ENCODE assay signal across 1 cellular context in the genomic region with DNA sequence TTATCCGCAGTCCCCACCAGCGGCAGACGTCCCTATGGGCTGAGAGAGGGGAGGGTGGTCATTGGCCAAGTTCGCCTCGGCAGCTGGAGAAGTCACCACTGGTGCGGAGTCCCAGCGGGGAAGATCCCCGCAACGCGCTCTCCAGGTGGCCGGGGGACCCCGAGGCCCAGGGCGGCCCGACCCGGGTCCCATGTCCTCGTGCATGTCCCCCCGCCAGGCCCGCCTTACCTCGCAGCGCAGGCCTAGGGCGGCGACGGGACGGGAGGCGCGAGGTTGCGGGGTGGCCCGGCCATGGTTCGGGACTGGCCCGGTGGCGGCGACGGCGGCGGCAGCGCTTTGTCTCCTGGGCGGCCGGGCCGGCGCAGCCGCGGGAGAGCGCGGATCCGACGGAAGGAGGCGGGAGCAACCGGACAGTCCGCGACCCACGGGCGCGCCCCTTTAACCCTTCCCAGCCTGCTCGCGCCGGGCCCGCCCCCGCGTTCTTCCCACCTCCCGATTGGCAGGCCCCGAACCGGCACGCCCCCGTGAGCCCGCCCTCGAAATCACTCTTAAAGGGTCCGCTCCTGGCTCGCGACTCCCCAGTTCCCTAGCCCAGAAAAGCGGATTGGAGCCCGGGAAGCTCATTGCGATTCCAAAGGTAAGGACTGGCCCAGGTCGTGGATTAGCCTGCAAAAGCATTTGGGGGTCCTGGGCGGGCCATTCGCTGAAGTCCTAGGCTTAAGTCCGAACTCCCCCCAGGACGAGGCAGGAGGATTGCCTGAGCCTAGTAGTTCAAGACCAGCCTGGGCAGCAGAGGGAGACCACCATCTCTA.
TF ChIP-seq lines count a peak whose summit lies in the region.

A gene with protein sequence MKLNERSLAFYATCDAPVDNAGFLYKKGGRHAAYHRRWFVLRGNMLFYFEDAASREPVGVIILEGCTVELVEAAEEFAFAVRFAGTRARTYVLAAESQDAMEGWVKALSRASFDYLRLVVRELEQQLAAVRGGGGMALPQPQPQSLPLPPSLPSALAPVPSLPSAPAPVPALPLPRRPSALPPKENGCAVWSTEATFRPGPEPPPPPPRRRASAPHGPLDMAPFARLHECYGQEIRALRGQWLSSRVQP (minus strand): TSS at position 412 of the 812 bp plus-strand sequence. CDS start 5,668 bp downstream, outside the sequence.

TF ChIP-seq in K562, 482 proteins besides CTCF, POLR2A, EP300 and RAD21 (continued from another document and continues in another):
- TF ChIP-seq, protein P1, sequence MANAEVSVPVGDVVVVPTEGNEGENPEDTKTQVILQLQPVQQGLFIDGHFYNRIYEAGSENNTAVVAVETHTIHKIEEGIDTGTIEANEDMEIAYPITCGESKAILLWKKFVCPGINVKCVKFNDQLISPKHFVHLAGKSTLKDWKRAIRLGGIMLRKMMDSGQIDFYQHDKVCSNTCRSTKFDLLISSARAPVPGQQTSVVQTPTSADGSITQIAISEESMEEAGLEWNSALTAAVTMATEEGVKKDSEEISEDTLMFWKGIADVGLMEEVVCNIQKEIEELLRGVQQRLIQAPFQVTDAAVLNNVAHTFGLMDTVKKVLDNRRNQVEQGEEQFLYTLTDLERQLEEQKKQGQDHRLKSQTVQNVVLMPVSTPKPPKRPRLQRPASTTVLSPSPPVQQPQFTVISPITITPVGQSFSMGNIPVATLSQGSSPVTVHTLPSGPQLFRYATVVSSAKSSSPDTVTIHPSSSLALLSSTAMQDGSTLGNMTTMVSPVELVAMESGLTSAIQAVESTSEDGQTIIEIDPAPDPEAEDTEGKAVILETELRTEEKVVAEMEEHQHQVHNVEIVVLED (CRISPR knock-in tag; IDR thresholded peaks at IDR 0.05) = no peak
- TF ChIP-seq RUNX1 (IDR thresholded peaks at IDR 0.05; ENCODE audit: low read depth) (no peak), PRMT5 (CRISPR knock-in tag; IDR thresholded peaks at IDR 0.05) (no peak), SLC30A9 (CRISPR knock-in tag; IDR thresholded peaks at IDR 0.05) (no peak), ILF3 (IDR thresholded peaks at IDR 0.05; ENCODE audit: borderline replicate concordance) (no peak), FOXJ3 (CRISPR knock-in tag; IDR thresholded peaks at IDR 0.05) (no peak), SMAD2 (IDR thresholded peaks at IDR 0.05; ENCODE audit: low read depth, low read length) (no peak), GATA2 (CRISPR knock-in tag; IDR thresholded peaks at IDR 0.05) (no peak), JUN (IDR thresholded peaks at IDR 0.05; ENCODE audit: borderline replicate concordance, low read depth, low read length) (no peak), JUN (CRISPR knock-in tag; IDR thresholded peaks at IDR 0.05; ENCODE audit: borderline replicate concordance) (no peak), NCOA1 (IDR thresholded peaks at IDR 0.05; ENCODE audit: low read depth) (no peak), XRCC5 (IDR thresholded peaks at IDR 0.05; ENCODE audit: low read depth, low read length) (no peak), KDM2B (CRISPR knock-in tag; IDR thresholded peaks at IDR 0.05) (peak; percentile 91), CTBP1 (IDR thresholded peaks at IDR 0.05; ENCODE audit: borderline replicate concordance) (peak; percentile 80), KDM5B (IDR thresholded peaks at IDR 0.05; ENCODE audit: insufficient replicate concordance, low read depth, low read length) (peak; percentile 79), HLTF (IDR thresholded peaks at IDR 0.05) (no peak), KDM4B (IDR thresholded peaks at IDR 0.05; ENCODE audit: borderline replicate concordance in 2 of 2, low read depth in 1 of 2) (peak in 1 of 2 experiments; percentile 69; a peak in 1 of 4 replicates), HNRNPLL (IDR thresholded peaks at IDR 0.05; ENCODE audit: low read depth, low read length, poor library complexity, severe bottlenecking) (peak; percentile 14), ZSCAN32 (CRISPR knock-in tag; IDR thresholded peaks at IDR 0.05) (no peak), BRD9 (IDR thresholded peaks at IDR 0.05; ENCODE audit: low read depth, partially characterized antibody) (no peak), GABPB1 (CRISPR knock-in tag; IDR thresholded peaks at IDR 0.05) (no peak), ZNF263 (CRISPR knock-in tag; IDR thresholded peaks at IDR 0.05; ENCODE audit: borderline replicate concordance) (no peak), HDAC6 (IDR thresholded peaks at IDR 0.05; ENCODE audit: low read depth, low read length) (no peak), GABPA (tag; conservative IDR thresholded peaks at IDR 0.05; ENCODE audit: low read depth) (peak; percentile 24; the same call in 1 of the 2 replicates), NR1H2 (CRISPR knock-in tag; IDR thresholded peaks at IDR 0.05) (no peak), ZNF316 (IDR thresholded peaks at IDR 0.05) (no peak), SP2 (IDR thresholded peaks at IDR 0.05; ENCODE audit: extremely low read depth, low read depth, low read length, poor library complexity, severe bottlenecking) (no peak), SMAD1 (IDR thresholded peaks at IDR 0.05; ENCODE audit: low read depth, low read length, partially characterized antibody) (no peak), COPS2 (conservative IDR thresholded peaks at IDR 0.05) (no peak), BRF1 (IDR thresholded peaks at IDR 0.05; ENCODE audit: borderline replicate concordance, extremely low read depth, insufficient read length) (no peak)
- TF ChIP-seq, protein P2, sequence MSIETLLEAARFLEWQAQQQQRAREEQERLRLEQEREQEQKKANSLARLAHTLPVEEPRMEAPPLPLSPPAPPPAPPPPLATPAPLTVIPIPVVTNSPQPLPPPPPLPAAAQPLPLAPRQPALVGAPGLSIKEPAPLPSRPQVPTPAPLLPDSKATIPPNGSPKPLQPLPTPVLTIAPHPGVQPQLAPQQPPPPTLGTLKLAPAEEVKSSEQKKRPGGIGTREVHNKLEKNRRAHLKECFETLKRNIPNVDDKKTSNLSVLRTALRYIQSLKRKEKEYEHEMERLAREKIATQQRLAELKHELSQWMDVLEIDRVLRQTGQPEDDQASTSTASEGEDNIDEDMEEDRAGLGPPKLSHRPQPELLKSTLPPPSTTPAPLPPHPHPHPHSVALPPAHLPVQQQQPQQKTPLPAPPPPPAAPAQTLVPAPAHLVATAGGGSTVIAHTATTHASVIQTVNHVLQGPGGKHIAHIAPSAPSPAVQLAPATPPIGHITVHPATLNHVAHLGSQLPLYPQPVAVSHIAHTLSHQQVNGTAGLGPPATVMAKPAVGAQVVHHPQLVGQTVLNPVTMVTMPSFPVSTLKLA (conservative IDR thresholded peaks at IDR 0.05) = peak; percentile 58 to 81; a peak in 3 of 4 replicates
- TF ChIP-seq, protein P3, sequence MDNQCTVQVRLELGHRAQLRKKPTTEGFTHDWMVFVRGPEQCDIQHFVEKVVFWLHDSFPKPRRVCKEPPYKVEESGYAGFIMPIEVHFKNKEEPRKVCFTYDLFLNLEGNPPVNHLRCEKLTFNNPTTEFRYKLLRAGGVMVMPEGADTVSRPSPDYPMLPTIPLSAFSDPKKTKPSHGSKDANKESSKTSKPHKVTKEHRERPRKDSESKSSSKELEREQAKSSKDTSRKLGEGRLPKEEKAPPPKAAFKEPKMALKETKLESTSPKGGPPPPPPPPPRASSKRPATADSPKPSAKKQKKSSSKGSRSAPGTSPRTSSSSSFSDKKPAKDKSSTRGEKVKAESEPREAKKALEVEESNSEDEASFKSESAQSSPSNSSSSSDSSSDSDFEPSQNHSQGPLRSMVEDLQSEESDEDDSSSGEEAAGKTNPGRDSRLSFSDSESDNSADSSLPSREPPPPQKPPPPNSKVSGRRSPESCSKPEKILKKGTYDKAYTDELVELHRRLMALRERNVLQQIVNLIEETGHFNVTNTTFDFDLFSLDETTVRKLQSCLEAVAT (IDR thresholded peaks at IDR 0.05) = no peak
- TF ChIP-seq, protein P4, sequence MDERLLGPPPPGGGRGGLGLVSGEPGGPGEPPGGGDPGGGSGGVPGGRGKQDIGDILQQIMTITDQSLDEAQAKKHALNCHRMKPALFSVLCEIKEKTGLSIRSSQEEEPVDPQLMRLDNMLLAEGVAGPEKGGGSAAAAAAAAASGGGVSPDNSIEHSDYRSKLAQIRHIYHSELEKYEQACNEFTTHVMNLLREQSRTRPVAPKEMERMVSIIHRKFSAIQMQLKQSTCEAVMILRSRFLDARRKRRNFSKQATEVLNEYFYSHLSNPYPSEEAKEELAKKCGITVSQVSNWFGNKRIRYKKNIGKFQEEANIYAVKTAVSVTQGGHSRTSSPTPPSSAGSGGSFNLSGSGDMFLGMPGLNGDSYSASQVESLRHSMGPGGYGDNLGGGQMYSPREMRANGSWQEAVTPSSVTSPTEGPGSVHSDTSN (CRISPR knock-in tag; IDR thresholded peaks at IDR 0.05; ENCODE audit: low read depth) = no peak
- TF ChIP-seq, protein P4 (tag; conservative IDR thresholded peaks at IDR 0.05; ENCODE audit: low read depth) = no peak
- TF ChIP-seq, protein P5, sequence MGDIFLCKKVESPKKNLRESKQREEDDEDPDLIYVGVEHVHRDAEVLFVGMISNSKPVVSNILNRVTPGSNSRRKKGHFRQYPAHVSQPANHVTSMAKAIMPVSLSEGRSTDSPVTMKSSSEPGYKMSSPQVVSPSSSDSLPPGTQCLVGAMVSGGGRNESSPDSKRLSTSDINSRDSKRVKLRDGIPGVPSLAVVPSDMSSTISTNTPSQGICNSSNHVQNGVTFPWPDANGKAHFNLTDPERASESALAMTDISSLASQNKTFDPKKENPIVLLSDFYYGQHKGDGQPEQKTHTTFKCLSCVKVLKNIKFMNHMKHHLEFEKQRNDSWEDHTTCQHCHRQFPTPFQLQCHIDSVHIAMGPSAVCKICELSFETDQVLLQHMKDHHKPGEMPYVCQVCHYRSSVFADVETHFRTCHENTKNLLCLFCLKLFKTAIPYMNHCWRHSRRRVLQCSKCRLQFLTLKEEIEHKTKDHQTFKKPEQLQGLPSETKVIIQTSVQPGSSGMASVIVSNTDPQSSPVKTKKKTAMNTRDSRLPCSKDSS (IDR thresholded peaks at IDR 0.05; ENCODE audit: low read depth, partially characterized antibody) = no peak
- TF ChIP-seq, protein P6, sequence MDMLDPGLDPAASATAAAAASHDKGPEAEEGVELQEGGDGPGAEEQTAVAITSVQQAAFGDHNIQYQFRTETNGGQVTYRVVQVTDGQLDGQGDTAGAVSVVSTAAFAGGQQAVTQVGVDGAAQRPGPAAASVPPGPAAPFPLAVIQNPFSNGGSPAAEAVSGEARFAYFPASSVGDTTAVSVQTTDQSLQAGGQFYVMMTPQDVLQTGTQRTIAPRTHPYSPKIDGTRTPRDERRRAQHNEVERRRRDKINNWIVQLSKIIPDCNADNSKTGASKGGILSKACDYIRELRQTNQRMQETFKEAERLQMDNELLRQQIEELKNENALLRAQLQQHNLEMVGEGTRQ (CRISPR knock-in tag; IDR thresholded peaks at IDR 0.05) = no peak
- TF ChIP-seq, protein P7, sequence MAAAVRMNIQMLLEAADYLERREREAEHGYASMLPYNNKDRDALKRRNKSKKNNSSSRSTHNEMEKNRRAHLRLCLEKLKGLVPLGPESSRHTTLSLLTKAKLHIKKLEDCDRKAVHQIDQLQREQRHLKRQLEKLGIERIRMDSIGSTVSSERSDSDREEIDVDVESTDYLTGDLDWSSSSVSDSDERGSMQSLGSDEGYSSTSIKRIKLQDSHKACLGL (CRISPR knock-in tag; IDR thresholded peaks at IDR 0.05; ENCODE audit: borderline replicate concordance, poor library complexity, severe bottlenecking) = no peak
- TF ChIP-seq, protein P8, sequence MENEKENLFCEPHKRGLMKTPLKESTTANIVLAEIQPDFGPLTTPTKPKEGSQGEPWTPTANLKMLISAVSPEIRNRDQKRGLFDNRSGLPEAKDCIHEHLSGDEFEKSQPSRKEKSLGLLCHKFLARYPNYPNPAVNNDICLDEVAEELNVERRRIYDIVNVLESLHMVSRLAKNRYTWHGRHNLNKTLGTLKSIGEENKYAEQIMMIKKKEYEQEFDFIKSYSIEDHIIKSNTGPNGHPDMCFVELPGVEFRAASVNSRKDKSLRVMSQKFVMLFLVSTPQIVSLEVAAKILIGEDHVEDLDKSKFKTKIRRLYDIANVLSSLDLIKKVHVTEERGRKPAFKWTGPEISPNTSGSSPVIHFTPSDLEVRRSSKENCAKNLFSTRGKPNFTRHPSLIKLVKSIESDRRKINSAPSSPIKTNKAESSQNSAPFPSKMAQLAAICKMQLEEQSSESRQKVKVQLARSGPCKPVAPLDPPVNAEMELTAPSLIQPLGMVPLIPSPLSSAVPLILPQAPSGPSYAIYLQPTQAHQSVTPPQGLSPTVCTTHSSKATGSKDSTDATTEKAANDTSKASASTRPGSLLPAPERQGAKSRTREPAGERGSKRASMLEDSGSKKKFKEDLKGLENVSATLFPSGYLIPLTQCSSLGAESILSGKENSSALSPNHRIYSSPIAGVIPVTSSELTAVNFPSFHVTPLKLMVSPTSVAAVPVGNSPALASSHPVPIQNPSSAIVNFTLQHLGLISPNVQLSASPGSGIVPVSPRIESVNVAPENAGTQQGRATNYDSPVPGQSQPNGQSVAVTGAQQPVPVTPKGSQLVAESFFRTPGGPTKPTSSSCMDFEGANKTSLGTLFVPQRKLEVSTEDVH (IDR thresholded peaks at IDR 0.05; ENCODE audit: low read depth, partially characterized antibody) = no peak
- TF ChIP-seq, protein P9, sequence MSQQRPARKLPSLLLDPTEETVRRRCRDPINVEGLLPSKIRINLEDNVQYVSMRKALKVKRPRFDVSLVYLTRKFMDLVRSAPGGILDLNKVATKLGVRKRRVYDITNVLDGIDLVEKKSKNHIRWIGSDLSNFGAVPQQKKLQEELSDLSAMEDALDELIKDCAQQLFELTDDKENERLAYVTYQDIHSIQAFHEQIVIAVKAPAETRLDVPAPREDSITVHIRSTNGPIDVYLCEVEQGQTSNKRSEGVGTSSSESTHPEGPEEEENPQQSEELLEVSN (IDR thresholded peaks at IDR 0.05; ENCODE audit: borderline replicate concordance in 1 of 2, extremely low read depth in 1 of 2, insufficient read depth in 1 of 2, insufficient read length in 1 of 2, low read depth in 1 of 2, low read length in 1 of 2, poor library complexity in 1 of 2, severe bottlenecking in 1 of 2) = peak; percentile 83 to 87
- TF ChIP-seq, protein P10, sequence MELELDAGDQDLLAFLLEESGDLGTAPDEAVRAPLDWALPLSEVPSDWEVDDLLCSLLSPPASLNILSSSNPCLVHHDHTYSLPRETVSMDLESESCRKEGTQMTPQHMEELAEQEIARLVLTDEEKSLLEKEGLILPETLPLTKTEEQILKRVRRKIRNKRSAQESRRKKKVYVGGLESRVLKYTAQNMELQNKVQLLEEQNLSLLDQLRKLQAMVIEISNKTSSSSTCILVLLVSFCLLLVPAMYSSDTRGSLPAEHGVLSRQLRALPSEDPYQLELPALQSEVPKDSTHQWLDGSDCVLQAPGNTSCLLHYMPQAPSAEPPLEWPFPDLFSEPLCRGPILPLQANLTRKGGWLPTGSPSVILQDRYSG (tag; conservative IDR thresholded peaks at IDR 0.05; ENCODE audit: low read depth) = no peak
- TF ChIP-seq, protein P11, sequence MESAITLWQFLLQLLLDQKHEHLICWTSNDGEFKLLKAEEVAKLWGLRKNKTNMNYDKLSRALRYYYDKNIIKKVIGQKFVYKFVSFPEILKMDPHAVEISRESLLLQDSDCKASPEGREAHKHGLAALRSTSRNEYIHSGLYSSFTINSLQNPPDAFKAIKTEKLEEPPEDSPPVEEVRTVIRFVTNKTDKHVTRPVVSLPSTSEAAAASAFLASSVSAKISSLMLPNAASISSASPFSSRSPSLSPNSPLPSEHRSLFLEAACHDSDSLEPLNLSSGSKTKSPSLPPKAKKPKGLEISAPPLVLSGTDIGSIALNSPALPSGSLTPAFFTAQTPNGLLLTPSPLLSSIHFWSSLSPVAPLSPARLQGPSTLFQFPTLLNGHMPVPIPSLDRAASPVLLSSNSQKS (CRISPR knock-in tag; IDR thresholded peaks at IDR 0.05) = no peak
